14 cellular contexts compared by ENCODE assay signal in the genomic region with DNA sequence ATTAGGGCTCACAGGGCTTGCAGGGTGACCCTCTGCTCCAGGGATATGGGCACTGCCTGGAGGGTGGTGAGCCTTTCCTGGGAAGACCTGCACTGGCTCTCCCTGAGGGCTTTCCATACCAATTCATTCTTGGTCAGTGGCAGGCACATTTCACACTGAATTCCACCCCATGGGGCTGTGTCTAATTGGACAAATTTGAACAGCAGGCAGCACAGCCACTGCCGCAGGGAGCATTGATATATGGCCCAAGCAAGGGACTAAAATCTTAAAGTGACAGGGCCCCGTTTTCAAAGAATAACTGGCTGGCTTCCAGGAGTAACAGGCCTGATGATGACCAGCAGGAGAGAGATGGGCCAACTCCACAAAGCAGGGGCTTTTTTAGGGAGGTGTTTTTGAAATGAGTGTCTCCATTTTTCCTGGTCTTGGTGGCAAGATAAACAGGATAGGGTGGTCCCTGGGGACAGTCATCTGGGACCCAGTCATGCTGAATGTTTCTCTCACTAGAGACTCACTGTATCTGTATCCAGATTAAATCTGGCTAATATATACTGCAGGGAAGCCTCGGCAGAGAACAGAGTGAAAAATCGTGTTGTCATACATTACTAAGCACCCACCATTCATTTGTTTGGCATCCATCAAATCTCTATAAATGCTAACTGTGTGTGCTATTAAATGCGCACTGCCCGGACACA.
DNase-seq lines count a peak whose midpoint lies in the region; ATAC-seq, FAIRE-seq and TF ChIP-seq lines count a peak whose summit lies in the region.
"Had no signal": no experiment of that assay in that cellular context is flagged by ENCODE, and none has a peak within 500 bp of the region (broad histone marks: within the 10 kb centered on the region; RNA-seq: fewer than 3 reads in every experiment).

No MANE protein-coding gene starts in this region.

- peak overlapping the region; percentile 39 for H3K9ac ChIP-seq in astrocyte (ENCODE audit: low read length)

- BruUV-seq in A673 (replicated peaks; lab: Mats Ljungman, UMichigan): no TSS peak

- no peaks in the 10 kb centered on the region for H3K36me3 ChIP-seq in A673 (ENCODE audit: insufficient read depth, low read length, poor library complexity, severe bottlenecking)
- H3K36me3 ChIP-seq in astrocyte (ENCODE audit: insufficient read depth, low read length): no peaks in the 10 kb centered on the region
- no peaks in the 10 kb centered on the region for H3K36me3 ChIP-seq in lower lobe of right lung
- no peaks in the 10 kb centered on the region for H3K36me3 ChIP-seq in CD8-positive, alpha-beta T cell (ENCODE audit: insufficient read depth, low read length)

- H3K4me1 ChIP-seq in A673 (ENCODE audit: insufficient read depth, low read length, poor library complexity, severe bottlenecking) (peaks cover 17% of the 10 kb centered on the region), astrocyte (ENCODE audit: insufficient read depth, low read length) (peaks cover 28% of the 10 kb centered on the region), lower lobe of right lung (peaks cover 34% of the 10 kb centered on the region)
- no peaks in the 10 kb centered on the region for H3K4me1 ChIP-seq in CD8-positive, alpha-beta T cell (ENCODE audit: insufficient read depth, low read length)

- H3K27me3 ChIP-seq in A673 (replicated peaks; ENCODE audit: insufficient read depth, low read depth, low read length, poor library complexity) (no peaks in the 10 kb centered on the region), astrocyte (ENCODE audit: insufficient read depth, low read length) (no peaks in the 10 kb centered on the region), lower lobe of right lung (ENCODE audit: low read depth) (no peaks in the 10 kb centered on the region)
- H3K27me3 ChIP-seq in CD8-positive, alpha-beta T cell (ENCODE audit: insufficient read depth, low read length): no peaks in the 10 kb centered on the region

- peaks cover 2% of the 10 kb centered on the region for H3K27me3 Mint-ChIP-seq in astrocyte (ENCODE audit: low read depth, unreplicated experiment)
- H3K27me3 Mint-ChIP-seq in CD8-positive, alpha-beta T cell (ENCODE audit: low read depth): no peaks in the 10 kb centered on the region
- H3K27me3 Mint-ChIP-seq: activated naive CD8-positive, alpha-beta T cell treated with anti-CD3 and anti-CD28 coated beads, Interleukin-2, amount 50 U/mL, for 24 hours; CD4-positive, CD25-positive, alpha-beta regulatory T cell; stimulated activated naive CD8-positive, alpha-beta T cell treated with anti-CD3 and anti-CD28 coated beads, Interleukin-15, Interleukin-2, amounts not matched to agents 100 ng/mL and 50 ng/mL, for 24 hours had no signal

- H3K4me2 ChIP-seq in astrocyte (ENCODE audit: low read length): peak overlapping the region; percentile 40

- DNase-seq in A673 (ENCODE audit: low spot score) (peak; percentile 67), HCEC 1CT (peak; percentile 82), astrocyte (ENCODE audit: low read depth) (peak; percentile 52), lower lobe of right lung (no peak), substantia nigra (lab: John Stamatoyannopoulos, UW) (no peak)
- no peak for DNase-seq in CD8-positive, alpha-beta T cell
- DNase-seq: activated naive CD8-positive, alpha-beta T cell treated with anti-CD3 and anti-CD28 coated beads, Interleukin-2, amount 50 U/mL, for 24 hours; CD4-positive, CD25-positive, alpha-beta regulatory T cell; H7; immature natural killer cell; NK-92 treated with Interleukin-12 subunit alpha and Interleukin-12 subunit beta, amount 100 ng/mL, for 24 hours had no signal

- H3K36me3 Mint-ChIP-seq in astrocyte (ENCODE audit: low read depth, unreplicated experiment): peaks cover 2% of the 10 kb centered on the region
- H3K36me3 Mint-ChIP-seq in CD8-positive, alpha-beta T cell: no peaks in the 10 kb centered on the region
- H3K36me3 Mint-ChIP-seq: CD4-positive, CD25-positive, alpha-beta regulatory T cell; immature natural killer cell had no signal

- H3K9me3 Mint-ChIP-seq in astrocyte (ENCODE audit: unreplicated experiment): no peaks in the 10 kb centered on the region
- no peaks in the 10 kb centered on the region for H3K9me3 Mint-ChIP-seq in CD8-positive, alpha-beta T cell
- H3K9me3 Mint-ChIP-seq: activated naive CD8-positive, alpha-beta T cell treated with anti-CD3 and anti-CD28 coated beads, Interleukin-2, amount 50 U/mL, for 24 hours; CD4-positive, CD25-positive, alpha-beta regulatory T cell; immature natural killer cell; stimulated activated naive CD8-positive, alpha-beta T cell treated with anti-CD3 and anti-CD28 coated beads, Interleukin-15, Interleukin-2, amounts not matched to agents 100 ng/mL and 50 ng/mL, for 24 hours had no signal

- no peak overlapping the region for H3K27ac ChIP-seq in A673 (ENCODE audit: low read depth, low read length, poor library complexity, severe bottlenecking)
- peak overlapping the region; percentile 69 for H3K27ac ChIP-seq in astrocyte (ENCODE audit: low read depth, low read length)
- peak overlapping the region; percentile 56 for H3K27ac ChIP-seq in lower lobe of right lung
- H3K27ac ChIP-seq in CD8-positive, alpha-beta T cell (ENCODE audit: low read depth, low read length): no peak overlapping the region
- H3K27ac ChIP-seq in substantia nigra (ENCODE audit: low read depth, low read length, poor library complexity, severe bottlenecking): no peak overlapping the region

- peak in 1 of 2 donors; percentile 32 for ATAC-seq in lower lobe of right lung
- no peak for ATAC-seq in HG02678 (IDR thresholded peaks at IDR 0.05; ENCODE audit: unreplicated experiment)
- ATAC-seq in CD8-positive, alpha-beta T cell: no peak
- ATAC-seq in GM21381 (IDR thresholded peaks at IDR 0.05; ENCODE audit: unreplicated experiment): no peak

- intact Hi-C loops in A673 (cut with micrococcal nuclease; ENCODE audit: unreplicated experiment): no loop called here
- intact Hi-C loops in lower lobe of right lung (cut with DNase I): no loop called here
- intact Hi-C loops in CD8-positive, alpha-beta T cell (cut with DNase I, micrococcal nuclease): no loop called here

- no peaks in the 10 kb centered on the region for H4K20me1 ChIP-seq in astrocyte (ENCODE audit: insufficient read depth, low read length)

- H3K9me3 ChIP-seq in A673 (ENCODE audit: low read depth, low read length, poor library complexity, severe bottlenecking) (no peaks in the 10 kb centered on the region), astrocyte (ENCODE audit: insufficient read depth, low read depth, low read length) (no peaks in the 10 kb centered on the region), lower lobe of right lung (no peaks in the 10 kb centered on the region)
- no peaks in the 10 kb centered on the region for H3K9me3 ChIP-seq in CD8-positive, alpha-beta T cell (ENCODE audit: low read length)

- POLR2A ChIA-PET in A673 (lab: Charles Lee; ENCODE audit: low non-redundant PET): no interaction called here
- POLR2A ChIA-PET in CD8-positive, alpha-beta T cell (lab: Charles Lee): no interaction called here

- H3K4me3 Mint-ChIP-seq in astrocyte (ENCODE audit: unreplicated experiment): no peak overlapping the region
- H3K4me3 Mint-ChIP-seq in CD8-positive, alpha-beta T cell: no peak overlapping the region
- H3K4me3 Mint-ChIP-seq: activated naive CD8-positive, alpha-beta T cell treated with anti-CD3 and anti-CD28 coated beads, Interleukin-2, amount 50 U/mL, for 24 hours; immature natural killer cell; stimulated activated naive CD8-positive, alpha-beta T cell treated with anti-CD3 and anti-CD28 coated beads, Interleukin-15, Interleukin-2, amounts not matched to agents 100 ng/mL and 50 ng/mL, for 24 hours had no signal

- H3K4me3 ChIP-seq in A673 (ENCODE audit: low read depth, low read length, poor library complexity, severe bottlenecking): no peak overlapping the region
- H3K4me3 ChIP-seq in astrocyte (ENCODE audit: insufficient read depth, low read depth, low read length): no peak overlapping the region
- H3K4me3 ChIP-seq in lower lobe of right lung: no peak overlapping the region
- no peak overlapping the region for H3K4me3 ChIP-seq in CD8-positive, alpha-beta T cell (ENCODE audit: low read depth, low read length)

- H3K27ac Mint-ChIP-seq in astrocyte (ENCODE audit: unreplicated experiment): no peak overlapping the region
- H3K27ac Mint-ChIP-seq in CD8-positive, alpha-beta T cell: no peak overlapping the region
- H3K27ac Mint-ChIP-seq: activated naive CD8-positive, alpha-beta T cell treated with anti-CD3 and anti-CD28 coated beads, Interleukin-2, amount 50 U/mL, for 24 hours; immature natural killer cell; stimulated activated naive CD8-positive, alpha-beta T cell treated with anti-CD3 and anti-CD28 coated beads, Interleukin-15, Interleukin-2, amounts not matched to agents 100 ng/mL and 50 ng/mL, for 24 hours had no signal

- peaks cover 11% of the 10 kb centered on the region for H3K4me1 Mint-ChIP-seq in astrocyte (ENCODE audit: low read depth, unreplicated experiment)
- no peaks in the 10 kb centered on the region for H3K4me1 Mint-ChIP-seq in CD8-positive, alpha-beta T cell (ENCODE audit: low read depth)
- H3K4me1 Mint-ChIP-seq: activated naive CD8-positive, alpha-beta T cell treated with anti-CD3 and anti-CD28 coated beads, Interleukin-2, amount 50 U/mL, for 24 hours had no signal

- CTCF ChIA-PET in A673 (lab: Charles Lee): no interaction called here
- CTCF ChIA-PET in CD8-positive, alpha-beta T cell (lab: Charles Lee): no interaction called here

- no peaks in the 10 kb centered on the region for H3K79me2 ChIP-seq in astrocyte (ENCODE audit: insufficient read depth, low read length)

- no peak overlapping the region for H2AFZ ChIP-seq in astrocyte (ENCODE audit: low read depth, low read length)

- TF ChIP-seq CTCF in A673 (conservative IDR thresholded peaks at IDR 0.05; ENCODE audit: low read depth, low read length) (no peak), astrocyte (IDR thresholded peaks at IDR 0.05; ENCODE audit: insufficient read depth, low read depth, low read length) (no peak), lower lobe of right lung (IDR thresholded peaks at IDR 0.05) (no peak)
- TF ChIP-seq CTCF in CD8-positive, alpha-beta T cell (IDR thresholded peaks at IDR 0.05): no peak

- FAIRE-seq in astrocyte (lab: Jason Lieb, UNC): peak; percentile 41

Comparison
In these comparisons a context has a peak if more than half of its experiments do, and no peak if none do; other contexts are left out.
1. DNase-seq: peak in A673 (single experiment), HCEC 1CT (single experiment) and astrocyte (single experiment); none in lower lobe of right lung (single experiment), CD8-positive, alpha-beta T cell (0 of 7) and substantia nigra (0 of 49).
2. H3K27ac ChIP-seq: peak in astrocyte (single experiment) and lower lobe of right lung (single experiment); none in A673 (single experiment), CD8-positive, alpha-beta T cell (single experiment) and substantia nigra (single experiment).